8 cellular contexts compared by ENCODE assay signal in the genomic region with DNA sequence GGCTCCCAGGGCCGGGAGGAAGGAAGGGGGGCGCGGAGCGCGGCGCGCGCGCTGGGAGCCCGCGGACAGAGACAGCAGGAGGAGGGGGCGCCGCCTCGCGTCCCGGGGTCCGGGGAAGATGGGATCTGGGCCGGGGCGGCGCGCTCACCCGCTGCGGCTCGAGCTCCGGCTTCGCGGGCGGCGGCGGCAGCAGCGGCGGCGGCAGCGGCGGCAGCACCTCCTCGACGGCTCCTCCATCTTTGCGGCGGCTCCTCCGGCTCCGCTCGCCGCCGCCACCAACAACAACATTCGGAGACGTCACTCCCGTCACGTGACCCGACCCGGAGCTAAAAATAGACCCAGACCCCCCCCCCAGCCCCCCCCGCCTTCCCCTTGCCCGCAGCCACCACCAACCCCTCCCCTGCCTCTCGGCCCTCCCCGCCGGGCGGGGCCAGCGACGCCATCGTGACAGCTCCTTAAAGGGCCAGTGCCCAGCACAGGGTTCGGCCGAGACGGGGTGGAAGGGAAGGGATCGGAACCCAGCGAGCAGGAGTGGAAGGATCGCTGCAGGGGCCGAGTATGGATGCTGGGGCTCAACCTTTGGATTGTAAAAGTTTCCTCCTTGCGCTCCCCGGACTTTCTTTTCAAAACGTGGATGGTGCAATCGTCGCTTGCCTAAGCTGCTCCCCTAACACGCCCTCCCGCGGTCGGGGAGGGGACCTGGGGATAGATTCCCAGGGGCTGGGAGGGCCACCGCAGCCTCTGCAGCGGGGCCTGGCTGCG. TPM values are rescaled to one million over a fixed set of nuclear protein-coding genes. Genes with fewer than 3 reads are reported as not detected.
DNase-seq lines count a peak whose midpoint lies in the region; ATAC-seq and TF ChIP-seq lines count a peak whose summit lies in the region.

A gene (minus strand): TSS at position 286 of the 762 bp plus-strand sequence. CDS start 6,126 bp downstream, outside the sequence.

- TF ChIP-seq CTCF in uterus (IDR thresholded peaks at IDR 0.05) = peak; percentile 58 to 76 (median 70)

- H3K4me3 ChIP-seq in right cardiac atrium (ENCODE audit: low read length) = peak within 1 kb of the TSS; percentile 95
- peak within 1 kb of the TSS; percentile 59 to 94 for H3K4me3 ChIP-seq in uterus

- DNase-seq in NCI-H187 treated with DMSO at 0.1 percent for 48 hours (lab: John Stamatoyannopoulos, UW) = peak; percentile 60
- peak; percentile 66 to 99 (median 96) for DNase-seq in anterior cingulate cortex (lab: John Stamatoyannopoulos, UW)
- DNase-seq in right cardiac atrium = peak; percentile 96 to 99 (median 98)
- DNase-seq in putamen (ENCODE audit: low spot score) = peak; percentile 97
- peak; percentile 96 for DNase-seq in uterus

- no peaks in the 10 kb centered on the region for H3K36me3 ChIP-seq in uterus

- peak within 1 kb of the TSS; percentile 88 for H3K27ac ChIP-seq in right cardiac atrium (ENCODE audit: low read length)
- H3K27ac ChIP-seq in uterus = peak within 1 kb of the TSS; percentile 96 to 97

- H3K9me3 ChIP-seq in right cardiac atrium (ENCODE audit: control insufficient read depth, low read length) = no peaks in the 10 kb centered on the region
- no peaks in the 10 kb centered on the region for H3K9me3 ChIP-seq in uterus

- 2% methylated on average over 76 of the region's 78 CpGs for WGBS in right cardiac atrium

- H3K4me1 ChIP-seq in right cardiac atrium (ENCODE audit: control insufficient read depth, insufficient read depth, low read length) = peaks cover 11% of the 10 kb centered on the region
- H3K4me1 ChIP-seq in uterus = peaks cover 6 to 8% of the 10 kb centered on the region in 2 donors

- intact Hi-C loops in T-helper 2 cell treated with Interferon-gamma antibody and Interleukin-4, amounts not matched to agents 100 ng/mL and 5 ng/mL, for 36 hours (cut with micrococcal nuclease) = loop anchor here (1.0 to 2.0 kb wide), 4 partner anchors 18 to 204 kb away; a partner anchor contains a TSS
- intact Hi-C loops in right cardiac atrium (cut with DNase I) = no loop called here
- intact Hi-C loops in uterus (cut with DNase I; ENCODE audit: low total_unique reads) = no loop called here

- TF ChIP-seq POLR2A in GM18505 (IDR thresholded peaks at IDR 0.05; ENCODE audit: borderline replicate concordance, extremely low read depth, insufficient read depth, insufficient read length) = peak; percentile 54
- peak; percentile 94 to 95 for TF ChIP-seq POLR2A in uterus (IDR thresholded peaks at IDR 0.05)

- peak; percentile 89 for ATAC-seq in GM18505 (IDR thresholded peaks at IDR 0.05; ENCODE audit: unreplicated experiment)
- peak; percentile 88 for ATAC-seq in HG02970 (IDR thresholded peaks at IDR 0.05; ENCODE audit: low FRiP score, unreplicated experiment)
- peak; percentile 97 to 98 for ATAC-seq in right cardiac atrium

- H3K27me3 ChIP-seq in right cardiac atrium (ENCODE audit: control insufficient read depth, insufficient read depth) (no peaks in the 10 kb centered on the region), uterus (no peaks in the 10 kb centered on the region)

RNA-seq across cellular contexts. Expression of the gene that starts here (rescaled TPM):
- 10.3 and 14.7 TPM in 2 replicates for total RNA-seq in T-helper 2 cell treated with Interferon-gamma antibody and Interleukin-4, amounts not matched to agents 100 ng/mL and 5 ng/mL, for 36 hours
- total RNA-seq in right cardiac atrium = 10 to 100 TPM; 47.9 to 89.2 (median 74.4) TPM
- 72.4 TPM for polyA plus RNA-seq in right cardiac atrium
- 10 to 100 TPM; 35.9 to 74.1 (median 58.0) TPM for total RNA-seq in uterus

Comparison
In these comparisons a context has a peak if more than half of its experiments do, and no peak if none do; other contexts are left out.
1. Peak in every context shown above with its lines: DNase-seq, ATAC-seq, H3K4me3 ChIP-seq and H3K27ac ChIP-seq.